35 cellular contexts compared by ENCODE assay signal in genomic region chr2:101187131-101187530, GRCh38.
"Had no signal": no experiment of that assay in that cellular context is flagged by ENCODE, and none has a peak within 500 bp of the region (broad histone marks: within the 10 kb centered on the region; RNA-seq: fewer than 3 reads in every experiment).

No MANE protein-coding gene starts in this region.

- H3K27ac ChIP-seq: brain microvascular endothelial cell, WERI-Rb-1 had no signal

- H3K4me3 ChIP-seq: MG63 had no signal

- ATAC-seq: activated CD8-positive, alpha-beta memory T cell treated with anti-CD3 and anti-CD28 coated beads, Interleukin-2, amount 10 ng/mL, durations not matched to agents 7 days and 5 days; activated T-cell treated with anti-CD3 and anti-CD28 coated beads, Interleukin-2, amount 50 U/mL, for 72 hours; activated T-helper 17 cell treated with anti-CD3 and anti-CD28 coated beads, Interleukin-2, amount 50 U/mL, for 72 hours had no signal

- DNase-seq: activated CD4-positive, alpha-beta memory T cell treated with anti-CD3 and anti-CD28 coated beads, Interleukin-2, amount 10 ng/mL, durations not matched to agents 7 days and 5 days; activated CD4-positive, alpha-beta T cell treated with anti-CD3 and anti-CD28 coated beads for 1 hour; activated CD4-positive, alpha-beta T cell treated with anti-CD3 and anti-CD28 coated beads for 48 hours; activated CD4-positive, CD25-positive, alpha-beta regulatory T cell; activated CD8-positive, alpha-beta memory T cell treated with anti-CD3 and anti-CD28 coated beads for 24 hours; activated CD8-positive, alpha-beta memory T cell treated with anti-CD3 and anti-CD28 coated beads, Interleukin-2, amount 10 ng/mL, durations not matched to agents 7 days and 5 days; activated CD8-positive, alpha-beta memory T cell treated with anti-CD3 and anti-CD28 coated beads, Interleukin-2, amount 50 U/mL, for 48 hours; activated effector memory CD4-positive, alpha-beta T cell treated with anti-CD3 and anti-CD28 coated beads, Interleukin-2, amount 50 U/mL, for 16 hours; activated naive CD4-positive, alpha-beta T cell; activated naive CD4-positive, alpha-beta T cell treated with anti-CD3 and anti-CD28 coated beads, Interleukin-2, amount 50 U/mL, for 16 hours; activated naive CD8-positive, alpha-beta T cell treated with anti-CD3 and anti-CD28 coated beads for 36 hours; activated T-cell treated with anti-CD3 and anti-CD28 coated beads, Interleukin-2, amount 50 U/mL, for 1 hour; activated T-cell treated with anti-CD3 and anti-CD28 coated beads, Interleukin-2, amount 50 U/mL, for 72 hours; amniotic stem cell; aorta; brain microvascular endothelial cell; Karpas-422; KBM-7; MG63; NCI-H1048; NCI-H1105 treated with DMSO at 0.1 percent for 48 hours; NCI-H1436; NCI-H1694; NCI-H1930; NCI-H2081 treated with DMSO at 0.1 percent for 48 hours; NCI-H2171; NCI-H510A; NCI-H526; NCI-H748 treated with DMSO at 0.1 percent for 48 hours; NK-92 treated with Interleukin-12 subunit alpha and Interleukin-12 subunit beta, amount 100 ng/mL, for 24 hours; Right ventricle myocardium superior; SW 1271; T1000; WERI-Rb-1 had no signal

- H3K9me3 ChIP-seq: MG63 had no signal

- H3K36me3 ChIP-seq: brain microvascular endothelial cell, MG63, WERI-Rb-1 had no signal

- H3K27me3 ChIP-seq: brain microvascular endothelial cell, MG63 had no signal
